Comparison of ENCODE assay signal across 1 cellular context in genomic region chr17:46771601-46772012, GRCh38.
TF ChIP-seq lines count a peak whose summit lies in the region.

No MANE protein-coding gene starts in this region.

TF ChIP-seq in GM23338, 12 proteins besides CTCF, POLR2A, EP300 and RAD21 (continued from another document):
- TF ChIP-seq, protein P1, sequence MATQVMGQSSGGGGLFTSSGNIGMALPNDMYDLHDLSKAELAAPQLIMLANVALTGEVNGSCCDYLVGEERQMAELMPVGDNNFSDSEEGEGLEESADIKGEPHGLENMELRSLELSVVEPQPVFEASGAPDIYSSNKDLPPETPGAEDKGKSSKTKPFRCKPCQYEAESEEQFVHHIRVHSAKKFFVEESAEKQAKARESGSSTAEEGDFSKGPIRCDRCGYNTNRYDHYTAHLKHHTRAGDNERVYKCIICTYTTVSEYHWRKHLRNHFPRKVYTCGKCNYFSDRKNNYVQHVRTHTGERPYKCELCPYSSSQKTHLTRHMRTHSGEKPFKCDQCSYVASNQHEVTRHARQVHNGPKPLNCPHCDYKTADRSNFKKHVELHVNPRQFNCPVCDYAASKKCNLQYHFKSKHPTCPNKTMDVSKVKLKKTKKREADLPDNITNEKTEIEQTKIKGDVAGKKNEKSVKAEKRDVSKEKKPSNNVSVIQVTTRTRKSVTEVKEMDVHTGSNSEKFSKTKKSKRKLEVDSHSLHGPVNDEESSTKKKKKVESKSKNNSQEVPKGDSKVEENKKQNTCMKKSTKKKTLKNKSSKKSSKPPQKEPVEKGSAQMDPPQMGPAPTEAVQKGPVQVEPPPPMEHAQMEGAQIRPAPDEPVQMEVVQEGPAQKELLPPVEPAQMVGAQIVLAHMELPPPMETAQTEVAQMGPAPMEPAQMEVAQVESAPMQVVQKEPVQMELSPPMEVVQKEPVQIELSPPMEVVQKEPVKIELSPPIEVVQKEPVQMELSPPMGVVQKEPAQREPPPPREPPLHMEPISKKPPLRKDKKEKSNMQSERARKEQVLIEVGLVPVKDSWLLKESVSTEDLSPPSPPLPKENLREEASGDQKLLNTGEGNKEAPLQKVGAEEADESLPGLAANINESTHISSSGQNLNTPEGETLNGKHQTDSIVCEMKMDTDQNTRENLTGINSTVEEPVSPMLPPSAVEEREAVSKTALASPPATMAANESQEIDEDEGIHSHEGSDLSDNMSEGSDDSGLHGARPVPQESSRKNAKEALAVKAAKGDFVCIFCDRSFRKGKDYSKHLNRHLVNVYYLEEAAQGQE (IDR thresholded peaks at IDR 0.05; ENCODE audit: unreplicated experiment) = no peak
- no peak for TF ChIP-seq POLR2AphosphoS5 (IDR thresholded peaks at IDR 0.05; ENCODE audit: low read depth)
TF ChIP-seq in GM23338: peak in this region for 0.
